ENCODE assay signal across 18 cellular contexts in the genomic region with DNA sequence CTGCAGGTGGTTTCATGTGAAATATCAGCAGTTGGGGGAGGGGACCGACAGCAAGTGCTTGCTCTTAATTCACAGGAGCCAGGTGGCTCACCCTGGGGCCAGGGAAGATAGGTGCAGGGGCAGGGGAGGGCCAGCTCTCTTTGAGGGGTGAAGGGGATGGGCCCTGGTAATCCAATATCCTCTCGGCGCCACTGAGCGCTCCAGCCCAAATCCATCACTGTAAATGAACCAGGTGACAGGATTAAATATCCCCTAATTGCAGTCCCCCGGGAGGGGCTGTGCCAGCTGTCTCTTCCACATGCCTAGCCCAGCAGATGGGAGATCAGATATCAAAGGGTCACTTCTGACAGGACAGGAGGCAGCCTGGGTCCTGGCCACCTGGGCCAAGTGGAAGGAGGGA.
A peak's percentile ranks its signal among the peaks of the same experiment; 100 is the strongest.
DNase-seq lines count a peak whose midpoint lies in the region; ATAC-seq lines count a peak whose summit lies in the region.
"Had no signal": no experiment of that assay in that cellular context is flagged by ENCODE, and none has a peak within 500 bp of the region (broad histone marks: within the 10 kb centered on the region; RNA-seq: fewer than 3 reads in every experiment).

No MANE protein-coding gene starts in this region.

- H3K36me3 ChIP-seq in effector memory CD4-positive, alpha-beta T cell (ENCODE audit: control insufficient read depth, insufficient read depth, low read length): no peaks in the 10 kb centered on the region
- no peaks in the 10 kb centered on the region for H3K36me3 ChIP-seq in naive thymus-derived CD4-positive, alpha-beta T cell (ENCODE audit: control insufficient read depth in 2 of 3, insufficient read depth in 3 of 3, low read length in 3 of 3)
- H3K36me3 ChIP-seq: thoracic aorta had no signal

- H3K27ac Mint-ChIP-seq in naive thymus-derived CD4-positive, alpha-beta T cell: no peak overlapping the region
- H3K27ac Mint-ChIP-seq: activated naive CD4-positive, alpha-beta T cell treated with anti-CD3 and anti-CD28 coated beads for 36 hours; mesothelial cell of epicardium had no signal

- H3K27ac ChIP-seq in effector memory CD4-positive, alpha-beta T cell (ENCODE audit: insufficient read depth, low read length, poor library complexity, severe bottlenecking): no peak overlapping the region
- no peak overlapping the region for H3K27ac ChIP-seq in naive thymus-derived CD4-positive, alpha-beta T cell (ENCODE audit: low read depth, low read length)
- H3K27ac ChIP-seq: body of pancreas, thoracic aorta had no signal

- H3K36me3 Mint-ChIP-seq in naive thymus-derived CD4-positive, alpha-beta T cell: no peaks in the 10 kb centered on the region
- H3K36me3 Mint-ChIP-seq: mesothelial cell of epicardium had no signal

- intact Hi-C loops in naive thymus-derived CD4-positive, alpha-beta T cell (cut with micrococcal nuclease): no loop called here

- H3K4me1 Mint-ChIP-seq in naive thymus-derived CD4-positive, alpha-beta T cell: peaks cover 0 to 4% (median 0%) of the 10 kb centered on the region in 7 donors

- H3K27me3 Mint-ChIP-seq in naive thymus-derived CD4-positive, alpha-beta T cell: peaks cover 0 to 21% (median 4%) of the 10 kb centered on the region in 5 donors

- H3K27me3 ChIP-seq in effector memory CD4-positive, alpha-beta T cell (replicated peaks; ENCODE audit: control insufficient read depth, insufficient read depth, low read length, poor library complexity, severe bottlenecking): no peaks in the 10 kb centered on the region
- H3K27me3 ChIP-seq in naive thymus-derived CD4-positive, alpha-beta T cell (ENCODE audit: control insufficient read depth in 2 of 2, insufficient read depth in 2 of 2, low read length in 2 of 2): no peaks in the 10 kb centered on the region
- H3K27me3 ChIP-seq: body of pancreas had no signal

- POLR2A ChIA-PET in naive thymus-derived CD4-positive, alpha-beta T cell (lab: Charles Lee): no interaction called here

- DNase-seq in ELF-1 (ENCODE audit: low read depth, low spot score) (peak; percentile 36), NCI-H146 treated with DMSO at 0.1 percent for 48 hours (lab: John Stamatoyannopoulos, UW; ENCODE audit: unreplicated experiment) (peak; percentile 98), NCI-H510A treated with DMSO at 0.1 percent for 48 hours (lab: John Stamatoyannopoulos, UW) (peak; percentile 98), left kidney (ENCODE audit: low read depth, low spot score) (peak; percentile 97), mesenteric fat pad (ENCODE audit: low spot score) (no peak)
- DNase-seq in effector memory CD4-positive, alpha-beta T cell: no peak
- DNase-seq in naive thymus-derived CD4-positive, alpha-beta T cell: no peak
- DNase-seq: activated naive CD4-positive, alpha-beta T cell treated with anti-CD3 and anti-CD28 coated beads for 36 hours; body of pancreas; cortex of kidney; erythroblast; GOT3; head of caudate nucleus; NK-92 treated with Interleukin-12 subunit alpha and Interleukin-12 subunit beta, amount 100 ng/mL, for 24 hours; stimulated activated CD4-positive, alpha-beta T cell treated with anti-CD3 and anti-CD28 coated beads, Interleukin-4, amount 100 ng/mL, for 24 hours had no signal

- ATAC-seq in HG03045 (IDR thresholded peaks at IDR 0.05; ENCODE audit: unreplicated experiment): no peak
- ATAC-seq in naive thymus-derived CD4-positive, alpha-beta T cell: no peak
- ATAC-seq: body of pancreas had no signal

- H3K4me1 ChIP-seq in effector memory CD4-positive, alpha-beta T cell (ENCODE audit: control insufficient read depth, insufficient read depth, low read length, poor library complexity, severe bottlenecking): no peaks in the 10 kb centered on the region
- no peaks in the 10 kb centered on the region for H3K4me1 ChIP-seq in naive thymus-derived CD4-positive, alpha-beta T cell (ENCODE audit: control insufficient read depth in 2 of 2, insufficient read depth in 2 of 2, low read length in 2 of 2)
- H3K4me1 ChIP-seq: body of pancreas had no signal

- no peaks in the 10 kb centered on the region for H3K9me3 ChIP-seq in effector memory CD4-positive, alpha-beta T cell (ENCODE audit: control insufficient read depth, low read length)
- H3K9me3 ChIP-seq in naive thymus-derived CD4-positive, alpha-beta T cell (ENCODE audit: control insufficient read depth in 2 of 3, low read length in 3 of 3): no peaks in the 10 kb centered on the region
- H3K9me3 ChIP-seq: body of pancreas, thoracic aorta had no signal

- no peak overlapping the region for H3K4me3 ChIP-seq in effector memory CD4-positive, alpha-beta T cell (ENCODE audit: insufficient read depth, low read depth, low read length, poor library complexity, severe bottlenecking)
- no peak overlapping the region for H3K4me3 ChIP-seq in naive thymus-derived CD4-positive, alpha-beta T cell (ENCODE audit: low read length)
- H3K4me3 ChIP-seq: body of pancreas, thoracic aorta had no signal

- H3K9me3 Mint-ChIP-seq in naive thymus-derived CD4-positive, alpha-beta T cell: peaks cover 0 to 16% (median 0%) of the 10 kb centered on the region in 11 donors
- H3K9me3 Mint-ChIP-seq: activated naive CD4-positive, alpha-beta T cell treated with anti-CD3 and anti-CD28 coated beads for 36 hours; mesothelial cell of epicardium had no signal

- CTCF ChIA-PET in naive thymus-derived CD4-positive, alpha-beta T cell (lab: Charles Lee): no interaction called here

- H3K4me3 Mint-ChIP-seq in naive thymus-derived CD4-positive, alpha-beta T cell: no peak overlapping the region
- H3K4me3 Mint-ChIP-seq: activated naive CD4-positive, alpha-beta T cell treated with anti-CD3 and anti-CD28 coated beads for 36 hours; mesothelial cell of epicardium had no signal

Comparison
In these comparisons a context has a peak if more than half of its experiments do, and no peak if none do; other contexts are left out.
1. DNase-seq: peak in ELF-1 (single experiment), NCI-H146 treated with DMSO at 0.1 percent for 48 hours (single experiment), NCI-H510A treated with DMSO at 0.1 percent for 48 hours (single experiment) and left kidney (single experiment); none in effector memory CD4-positive, alpha-beta T cell (0 of 3), mesenteric fat pad (single experiment) and naive thymus-derived CD4-positive, alpha-beta T cell (0 of 9).